ENCODE assay signal across 27 cellular contexts in the genomic region with DNA sequence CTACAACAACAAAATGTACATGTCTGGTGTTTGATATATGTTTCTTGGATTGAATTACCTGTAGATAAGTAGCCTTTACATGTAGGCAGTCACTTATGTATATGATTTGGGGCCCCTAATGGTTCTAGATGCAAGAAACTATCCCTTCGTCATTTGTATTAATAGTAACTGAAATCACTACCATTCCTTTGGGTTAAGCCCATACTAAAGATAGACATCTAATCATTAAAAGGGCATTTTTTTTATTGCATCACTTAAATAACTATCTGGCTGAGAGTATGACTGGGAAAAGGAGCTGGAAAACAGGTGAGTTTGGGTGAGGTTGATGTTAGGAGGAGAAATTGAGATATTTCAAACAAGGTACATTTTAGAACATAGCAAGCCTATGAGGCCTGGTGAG.
"Had no signal": no experiment of that assay in that cellular context is flagged by ENCODE, and none has a peak within 500 bp of the region (broad histone marks: within the 10 kb centered on the region; RNA-seq: fewer than 3 reads in every experiment).

No MANE protein-coding gene starts in this region.

- H3K27me3 Mint-ChIP-seq: activated CD4-positive, alpha-beta T cell treated with anti-CD3 and anti-CD28 coated beads for 36 hours; activated CD4-positive, alpha-beta T cell treated with anti-CD3 and anti-CD28 coated beads, Interleukin-2, amount 10 ng/mL, durations not matched to agents 24 days and 14 days; activated naive CD4-positive, alpha-beta T cell treated with anti-CD3 and anti-CD28 coated beads, Interleukin-2, amount 50 U/mL, for 24 hours; activated naive CD8-positive, alpha-beta T cell treated with anti-CD3 and anti-CD28 coated beads for 36 hours; activated naive CD8-positive, alpha-beta T cell treated with anti-CD3 and anti-CD28 coated beads, Interleukin-2, amount 50 U/mL, for 24 hours; activated T-cell treated with anti-CD3 and anti-CD28 coated beads, Interleukin-2, amount 50 U/mL, for 24 hours; activated T-helper 17 cell treated with anti-CD3 and anti-CD28 coated beads, Interleukin-2, amount 50 U/mL, for 72 hours; T-helper 17 cell had no signal

- H3K36me3 Mint-ChIP-seq: activated naive CD8-positive, alpha-beta T cell treated with anti-CD3 and anti-CD28 coated beads for 36 hours had no signal

- H3K27me3 ChIP-seq: adrenal gland, body of pancreas, colonic mucosa had no signal

- H3K4me3 Mint-ChIP-seq: activated CD4-positive, alpha-beta memory T cell treated with anti-CD3 and anti-CD28 coated beads, Interleukin-2, amount 10 ng/mL, durations not matched to agents 7 days and 5 days; activated CD4-positive, alpha-beta T cell treated with anti-CD3 and anti-CD28 coated beads for 36 hours; activated CD4-positive, alpha-beta T cell treated with anti-CD3 and anti-CD28 coated beads, Interleukin-2, amount 10 ng/mL, durations not matched to agents 24 days and 14 days; activated naive CD4-positive, alpha-beta T cell treated with anti-CD3 and anti-CD28 coated beads, Interleukin-2, amount 50 U/mL, for 24 hours; activated naive CD8-positive, alpha-beta T cell treated with anti-CD3 and anti-CD28 coated beads for 36 hours; activated naive CD8-positive, alpha-beta T cell treated with anti-CD3 and anti-CD28 coated beads, Interleukin-2, amount 50 U/mL, for 24 hours; activated T-cell treated with anti-CD3 and anti-CD28 coated beads, Interleukin-2, amount 50 U/mL, for 24 hours; activated T-helper 17 cell treated with anti-CD3 and anti-CD28 coated beads, Interleukin-2, amount 50 U/mL, for 72 hours; T-helper 17 cell; T-helper 2 cell treated with Interferon-gamma antibody and Interleukin-4, amounts not matched to agents 5 μg/mL and 100 μg/mL, for 36 hours had no signal

- H3K9me3 ChIP-seq: adrenal gland, body of pancreas, colonic mucosa had no signal

- H3K9me3 Mint-ChIP-seq: activated CD4-positive, alpha-beta memory T cell treated with anti-CD3 and anti-CD28 coated beads, Interleukin-2, amount 10 ng/mL, durations not matched to agents 7 days and 5 days; T-helper 2 cell treated with Interferon-gamma antibody and Interleukin-4, amounts not matched to agents 5 μg/mL and 100 μg/mL, for 36 hours had no signal

- H3K27ac ChIP-seq: adrenal gland, body of pancreas, colonic mucosa, epithelial cell of prostate had no signal

- H3K4me3 ChIP-seq: adrenal gland, body of pancreas, colonic mucosa had no signal

- H3K4me1 Mint-ChIP-seq: activated CD4-positive, alpha-beta memory T cell treated with anti-CD3 and anti-CD28 coated beads, Interleukin-2, amount 10 ng/mL, durations not matched to agents 7 days and 5 days; activated CD4-positive, alpha-beta T cell treated with anti-CD3 and anti-CD28 coated beads for 36 hours; activated CD4-positive, alpha-beta T cell treated with anti-CD3 and anti-CD28 coated beads, Interleukin-2, amount 10 ng/mL, durations not matched to agents 24 days and 14 days; activated naive CD4-positive, alpha-beta T cell treated with anti-CD3 and anti-CD28 coated beads, Interleukin-2, amount 50 U/mL, for 24 hours; activated naive CD8-positive, alpha-beta T cell treated with anti-CD3 and anti-CD28 coated beads for 36 hours; activated naive CD8-positive, alpha-beta T cell treated with anti-CD3 and anti-CD28 coated beads, Interleukin-2, amount 50 U/mL, for 24 hours; activated T-helper 17 cell treated with anti-CD3 and anti-CD28 coated beads, Interleukin-2, amount 50 U/mL, for 72 hours; T-helper 17 cell had no signal

- H3K27ac Mint-ChIP-seq: activated CD4-positive, alpha-beta memory T cell treated with anti-CD3 and anti-CD28 coated beads, Interleukin-2, amount 10 ng/mL, durations not matched to agents 7 days and 5 days; activated CD4-positive, alpha-beta T cell treated with anti-CD3 and anti-CD28 coated beads for 36 hours; activated CD4-positive, alpha-beta T cell treated with anti-CD3 and anti-CD28 coated beads, Interleukin-2, amount 10 ng/mL, durations not matched to agents 24 days and 14 days; activated naive CD4-positive, alpha-beta T cell treated with anti-CD3 and anti-CD28 coated beads, Interleukin-2, amount 50 U/mL, for 24 hours; activated naive CD8-positive, alpha-beta T cell treated with anti-CD3 and anti-CD28 coated beads for 36 hours; activated naive CD8-positive, alpha-beta T cell treated with anti-CD3 and anti-CD28 coated beads, Interleukin-2, amount 50 U/mL, for 24 hours; activated T-cell treated with anti-CD3 and anti-CD28 coated beads, Interleukin-2, amount 50 U/mL, for 24 hours; activated T-helper 17 cell treated with anti-CD3 and anti-CD28 coated beads, Interleukin-2, amount 50 U/mL, for 72 hours; T-helper 17 cell; T-helper 2 cell treated with Interferon-gamma antibody and Interleukin-4, amounts not matched to agents 5 μg/mL and 100 μg/mL, for 36 hours had no signal

- H3K36me3 ChIP-seq: adrenal gland, colonic mucosa had no signal

- DNase-seq: activated CD4-positive, alpha-beta memory T cell treated with anti-CD3 and anti-CD28 coated beads, Interleukin-2, amount 10 ng/mL, durations not matched to agents 7 days and 5 days; activated CD4-positive, alpha-beta T cell treated with anti-CD3 and anti-CD28 coated beads for 36 hours; activated CD4-positive, alpha-beta T cell treated with anti-CD3 and anti-CD28 coated beads, Interleukin-2, amount 10 ng/mL, durations not matched to agents 24 days and 14 days; activated CD4-positive, CD25-positive, alpha-beta regulatory T cell; activated CD4-positive, CD25-positive, alpha-beta regulatory T cell treated with anti-CD3 and anti-CD28 coated beads, Interleukin-2, amount 50 U/mL, for 72 hours; activated CD8-positive, alpha-beta memory T cell treated with anti-CD3 and anti-CD28 coated beads, Interleukin-2, amount 50 U/mL, for 48 hours; activated effector memory CD4-positive, alpha-beta T cell treated with Interleukin-2 at 50 U/mL for 16 hours; activated gamma-delta T cell treated with Interleukin-2 at 50 U/mL for 16 hours; activated naive CD4-positive, alpha-beta T cell treated with Interleukin-2 at 50 U/mL for 16 hours; activated naive CD8-positive, alpha-beta T cell treated with anti-CD3 and anti-CD28 coated beads for 36 hours; activated naive CD8-positive, alpha-beta T cell treated with anti-CD3 and anti-CD28 coated beads, Interleukin-2, amount 50 U/mL, for 24 hours; activated T-cell treated with anti-CD3 and anti-CD28 coated beads for 4 hours; activated T-cell treated with anti-CD3 and anti-CD28 coated beads, Interleukin-2, amount 50 U/mL, for 24 hours; adrenal gland; amygdala; aorta; body of pancreas; caudate nucleus; colonic mucosa; effector CD8-positive, alpha-beta T cell; foreskin fibroblast; T-helper 1 cell; T-helper 17 cell had no signal

- H3K4me1 ChIP-seq: adrenal gland, body of pancreas, colonic mucosa had no signal

- ATAC-seq: activated CD4-positive, alpha-beta T cell treated with anti-CD3 and anti-CD28 coated beads for 36 hours; activated naive CD8-positive, alpha-beta T cell treated with anti-CD3 and anti-CD28 coated beads, Interleukin-2, amount 50 U/mL, for 24 hours; activated T-helper 17 cell treated with anti-CD3 and anti-CD28 coated beads, Interleukin-2, amount 50 U/mL, for 72 hours; body of pancreas; T-helper 17 cell had no signal
